In the genomic region with DNA sequence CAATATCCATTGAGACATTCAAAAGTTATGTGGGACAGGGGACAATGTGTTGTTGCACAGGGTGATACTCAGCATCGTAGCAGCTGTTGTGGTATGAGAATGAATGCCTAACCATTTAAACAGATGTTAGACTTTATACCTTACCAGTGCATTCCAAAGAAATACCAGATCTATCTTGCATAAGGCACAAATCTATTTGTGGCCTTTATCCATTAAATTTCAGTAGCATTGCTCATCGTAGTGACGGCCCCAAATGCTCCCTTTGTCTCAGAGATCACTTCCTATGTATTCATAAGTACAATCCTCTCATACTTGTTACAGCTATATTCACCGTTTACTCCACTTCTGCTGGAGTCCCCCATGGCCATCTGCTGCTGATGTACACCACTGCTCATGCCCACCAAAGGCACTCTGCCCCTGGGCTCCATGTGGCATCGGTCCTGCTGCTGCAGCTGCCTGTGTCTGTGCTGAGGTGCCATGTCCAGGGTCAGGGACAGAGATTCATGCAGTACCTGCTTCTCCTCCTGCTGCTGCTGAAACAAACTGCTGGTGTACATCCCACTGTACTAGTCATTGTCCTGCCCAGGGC, we compare ENCODE assay signal across 1 cellular context.
TF ChIP-seq lines count a peak whose summit lies in the region.

No MANE protein-coding gene starts in this region.

TF ChIP-seq in HCT116, 20 proteins besides CTCF, POLR2A, EP300 and RAD21 (continued from another document):
- no peak for TF ChIP-seq POLR2AphosphoS5 (IDR thresholded peaks at IDR 0.05; ENCODE audit: low read depth, low read length)
